In the genomic region with DNA sequence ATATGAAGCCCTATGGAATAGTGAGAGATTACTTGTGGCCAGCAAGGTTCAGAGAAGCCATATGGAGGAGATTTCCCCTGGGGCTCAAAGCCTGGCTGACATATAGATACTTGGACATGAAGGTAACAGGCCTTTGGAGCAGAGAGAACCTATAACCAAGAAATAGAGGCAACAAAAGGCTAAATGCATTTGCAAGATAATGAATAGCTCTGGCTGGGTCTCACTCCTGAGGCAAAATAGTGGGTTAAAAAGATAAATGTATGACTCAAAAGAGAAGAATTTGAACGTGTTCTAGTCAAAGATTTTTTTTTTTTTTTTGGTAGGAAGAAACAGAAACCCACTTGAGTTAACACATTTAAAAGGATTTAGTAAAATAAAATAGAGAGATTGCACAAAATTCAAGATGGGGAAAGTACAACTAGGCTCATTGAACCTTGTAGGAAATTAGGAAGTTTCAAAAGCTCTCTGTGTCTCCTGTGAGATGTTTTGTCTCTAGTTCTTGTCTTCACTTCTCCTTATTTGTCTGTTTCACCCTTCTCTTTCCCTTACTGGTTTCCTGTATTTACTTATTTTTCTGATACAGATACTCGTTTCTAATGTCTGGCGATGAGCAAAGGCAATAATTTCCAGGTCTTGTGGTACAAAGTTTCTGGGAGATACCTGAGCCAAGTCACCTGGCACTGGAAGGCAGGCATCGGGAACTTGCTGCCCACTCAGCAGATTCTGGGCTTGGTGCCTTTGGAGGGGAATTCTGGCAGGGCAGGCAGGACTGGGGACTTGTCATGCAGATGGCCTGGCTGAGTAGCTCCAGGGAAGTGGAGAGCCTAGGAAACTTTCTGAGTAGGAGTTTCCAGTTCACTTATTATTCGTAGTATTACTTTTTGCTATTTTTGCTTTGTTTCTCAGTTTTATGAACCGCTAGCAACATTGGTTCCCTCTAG, we compare ENCODE assay signal across 11 cellular contexts. TPM values are rescaled to one million over a fixed set of nuclear protein-coding genes. Genes with fewer than 3 reads are reported as not detected.
DNase-seq lines count a peak whose midpoint lies in the region; ATAC-seq and TF ChIP-seq lines count a peak whose summit lies in the region.
"Had no signal": no experiment of that assay in that cellular context is flagged by ENCODE, and none has a peak within 500 bp of the region (broad histone marks: within the 10 kb centered on the region; RNA-seq: fewer than 3 reads in every experiment).

No MANE protein-coding gene starts in this region.

- no peak overlapping the region for H3K9ac ChIP-seq in adipocyte (ENCODE audit: low read length)

- H3K36me3 Mint-ChIP-seq in CD14-positive monocyte = no peaks in the 10 kb centered on the region
- H3K36me3 Mint-ChIP-seq: activated CD4-positive, alpha-beta memory T cell treated with anti-CD3 and anti-CD28 coated beads for 36 hours had no signal

- peak; percentile 64 for ATAC-seq in HG02642 (IDR thresholded peaks at IDR 0.05; ENCODE audit: poor library complexity, unreplicated experiment)
- ATAC-seq in lower lobe of right lung = no peak
- ATAC-seq in HG03196 (IDR thresholded peaks at IDR 0.05; ENCODE audit: unreplicated experiment) = no peak

- H3K27me3 Mint-ChIP-seq in CD14-positive monocyte (ENCODE audit: low read depth in 3 of 3) = peaks cover 0 to 1% (median 0%) of the 10 kb centered on the region in 3 donors
- H3K27me3 Mint-ChIP-seq: activated CD4-positive, alpha-beta memory T cell treated with anti-CD3 and anti-CD28 coated beads for 36 hours had no signal

- H3K27me3 ChIP-seq in adipocyte (replicated peaks; ENCODE audit: control insufficient read depth, insufficient read depth, low read length) (no peaks in the 10 kb centered on the region), layer of hippocampus (ENCODE audit: control insufficient read depth, insufficient read depth, low read length) (no peaks in the 10 kb centered on the region), osteoblast (ENCODE audit: insufficient read depth, low read length) (peaks cover 3% of the 10 kb centered on the region), lower lobe of right lung (ENCODE audit: low read depth) (no peaks in the 10 kb centered on the region)

- H3K4me3 ChIP-seq in adipocyte (ENCODE audit: low read length) (no peak overlapping the region), osteoblast (ENCODE audit: insufficient read depth, low read length) (no peak overlapping the region), lower lobe of right lung (no peak overlapping the region)

- peak overlapping the region; percentile 40 for H3K27ac ChIP-seq in layer of hippocampus (ENCODE audit: low read depth, low read length)
- no peak overlapping the region for H3K27ac ChIP-seq in osteoblast (ENCODE audit: low read depth, low read length)
- no peak overlapping the region for H3K27ac ChIP-seq in lower lobe of right lung
- H3K27ac ChIP-seq: C4-2B had no signal

- peaks cover 57% of the 10 kb centered on the region for H3K4me1 Mint-ChIP-seq in CD14-positive monocyte

- intact Hi-C loops in CD14-positive monocyte (cut with micrococcal nuclease) (loop anchor here (5.0 to 10.0 kb wide), 2 partner anchors 45 to 48 kb away; a partner anchor contains a TSS), lower lobe of right lung (cut with DNase I) (no loop called here)

- no peaks in the 10 kb centered on the region for H3K9me3 ChIP-seq in adipocyte (ENCODE audit: control insufficient read depth, low read length)
- no peaks in the 10 kb centered on the region for H3K9me3 ChIP-seq in osteoblast (ENCODE audit: low read depth, low read length)
- H3K9me3 ChIP-seq in lower lobe of right lung = no peaks in the 10 kb centered on the region

- TF ChIP-seq CTCF in CD14-positive monocyte (IDR thresholded peaks at IDR 0.05) = no peak
- TF ChIP-seq CTCF in osteoblast (IDR thresholded peaks at IDR 0.05; ENCODE audit: extremely low read depth, low read depth, low read length) = no peak
- no peak for TF ChIP-seq CTCF in lower lobe of right lung (IDR thresholded peaks at IDR 0.05)

- H3K4me1 ChIP-seq in adipocyte (ENCODE audit: control insufficient read depth, insufficient read depth, low read length) (peaks cover 35% of the 10 kb centered on the region), osteoblast (ENCODE audit: insufficient read depth, low read length) (peaks cover 2% of the 10 kb centered on the region), lower lobe of right lung (peaks cover 8% of the 10 kb centered on the region)

- no peaks in the 10 kb centered on the region for H4K20me1 ChIP-seq in osteoblast (ENCODE audit: insufficient read depth, low read length)

- H2AFZ ChIP-seq in osteoblast (ENCODE audit: low read length) = no peak overlapping the region

- peak overlapping the region in 1 of 2 donors; percentile 62 for H3K4me3 Mint-ChIP-seq in CD14-positive monocyte
- H3K4me3 Mint-ChIP-seq: activated CD4-positive, alpha-beta memory T cell treated with anti-CD3 and anti-CD28 coated beads for 36 hours had no signal

- peaks cover 0 to 1% (median 0%) of the 10 kb centered on the region in 7 donors for H3K9me3 Mint-ChIP-seq in CD14-positive monocyte
- H3K9me3 Mint-ChIP-seq: activated CD4-positive, alpha-beta memory T cell treated with anti-CD3 and anti-CD28 coated beads for 36 hours had no signal

- H3K79me2 ChIP-seq in osteoblast (ENCODE audit: insufficient read depth, low read length) = no peaks in the 10 kb centered on the region

- no peak overlapping the region for H3K4me2 ChIP-seq in osteoblast (ENCODE audit: insufficient read depth, low read length)

- H3K36me3 ChIP-seq in adipocyte (ENCODE audit: control insufficient read depth, insufficient read depth, low read length, severe bottlenecking) = no peaks in the 10 kb centered on the region
- no peaks in the 10 kb centered on the region for H3K36me3 ChIP-seq in osteoblast (ENCODE audit: insufficient read depth, low read length)
- H3K36me3 ChIP-seq in lower lobe of right lung = no peaks in the 10 kb centered on the region

- H3K27ac Mint-ChIP-seq in CD14-positive monocyte = peak overlapping the region; percentile 35 to 92 (median 85)
- H3K27ac Mint-ChIP-seq: activated CD4-positive, alpha-beta memory T cell treated with anti-CD3 and anti-CD28 coated beads for 36 hours had no signal

- DNase-seq in CD14-positive monocyte (ENCODE audit: low spot score) (no peak), adipocyte (ENCODE audit: low read depth) (peak; percentile 39), DMS79 treated with DMSO at 0.1 percent for 48 hours (lab: John Stamatoyannopoulos, UW) (no peak), osteoblast (ENCODE audit: insufficient read length, low spot score, missing footprints) (no peak), lower lobe of right lung (no peak)
- DNase-seq: activated CD4-positive, alpha-beta memory T cell treated with anti-CD3 and anti-CD28 coated beads for 36 hours; NCI-H2029 treated with DMSO at 0.1 percent for 48 hours had no signal

RNA-seq across cellular contexts. Expression of a gene that starts 49.2 kb away (rescaled TPM):
- 1 to 10 TPM; 1.1 to 1.4 TPM for polyA plus RNA-seq in CD14-positive monocyte
- total RNA-seq in osteoblast (24.6 and 33.3 TPM in 2 replicates), lower lobe of right lung (33.8 TPM)
